21 cellular contexts compared by ENCODE assay signal in the genomic region with DNA sequence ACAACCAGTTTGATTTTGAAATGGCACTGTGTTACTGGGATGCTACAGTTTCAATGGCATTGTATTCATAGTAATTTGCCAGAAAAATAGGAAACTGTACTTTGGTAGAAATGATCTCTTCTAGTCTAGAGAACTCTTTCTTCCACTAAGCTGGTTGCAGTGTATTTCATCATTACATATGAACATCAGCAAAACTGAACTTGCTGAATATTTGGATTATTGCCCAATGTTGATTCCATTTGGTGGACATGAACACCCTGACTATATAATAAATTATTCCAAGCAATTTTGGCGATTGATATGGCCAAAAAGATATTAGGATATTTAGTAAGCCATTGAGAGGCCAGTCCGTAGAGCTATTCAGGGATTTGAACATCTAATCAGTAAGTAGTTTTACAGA.
DNase-seq lines count a peak whose midpoint lies in the region; ATAC-seq, FAIRE-seq and TF ChIP-seq lines count a peak whose summit lies in the region.
"Had no signal": no experiment of that assay in that cellular context is flagged by ENCODE, and none has a peak within 500 bp of the region (broad histone marks: within the 10 kb centered on the region; RNA-seq: fewer than 3 reads in every experiment).

No MANE protein-coding gene starts in this region.

- in situ Hi-C loops in K562 (cut with MboI): no loop called here

- no peak overlapping the region for H3K9ac ChIP-seq in K562 (ENCODE audit: insufficient read depth in 1 of 2, low read depth in 2 of 2, low read length in 2 of 2)

- no peaks in the 10 kb centered on the region for H3K4me1 ChIP-seq in K562 (replicated peaks in 1 of 2; ENCODE audit: control insufficient read depth in 2 of 2, insufficient read depth in 2 of 2, low read length in 2 of 2)
- H3K4me1 ChIP-seq: A549 had no signal

- H3K27ac ChIP-seq in K562 (ENCODE audit: extremely low read depth, low read depth, low read length): no peak overlapping the region
- H3K27ac ChIP-seq: A549 had no signal

- TF ChIP-seq RAD21 in K562 (CRISPR knock-in tag; conservative IDR thresholded peaks at IDR 0.05 in 1 of 2, IDR thresholded peaks at IDR 0.05 in 1 of 2): no peak

- DNase-seq in OCI-M1 (lab: John Stamatoyannopoulos, UW) (peak; percentile 44), K562 (ENCODE audit: extremely low read depth in 1 of 4, low spot score in 3 of 4) (no peak), fibroblast of the aortic adventitia (ENCODE audit: low read depth) (peak; percentile 75), HFFc6 (no peak), SK-N-DZ (ENCODE audit: low spot score) (no peak)
- DNase-seq in stimulated activated CD4-positive, alpha-beta T cell treated with anti-CD3 and anti-CD28 coated beads, Interleukin-4, amount 100 ng/mL, for 24 hours: no peak
- DNase-seq: 8988T; ACHN; C1 segment of cervical spinal cord; Calu3; CD4-positive, alpha-beta memory T cell; COR-L47; DMS53; DMS79 treated with DMSO at 0.1 percent for 48 hours; GF-D8; H9 had no signal

- no peak for FAIRE-seq in K562 (lab: Jason Lieb, UNC)
- FAIRE-seq: A549, GM12891, GM18507 had no signal

- H3K9me3 ChIP-seq in K562 (replicated peaks; ENCODE audit: control insufficient read depth, insufficient read depth, low read depth, low read length): no peaks in the 10 kb centered on the region
- H3K9me3 ChIP-seq: A549 had no signal

- TF ChIP-seq CTCF in K562 (IDR thresholded peaks at IDR 0.05 in 2 of 3, conservative IDR thresholded peaks at IDR 0.05 in 1 of 3; ENCODE audit: insufficient read depth in 2 of 3, low read depth in 1 of 3, low read length in 3 of 3) (no peak), fibroblast of the aortic adventitia (IDR thresholded peaks at IDR 0.05; ENCODE audit: insufficient read depth, low read length) (no peak), HFFc6 (IDR thresholded peaks at IDR 0.05) (no peak)

- no peaks in the 10 kb centered on the region for H3K79me2 ChIP-seq in K562 (ENCODE audit: control insufficient read depth, insufficient read depth, low read length)

- TF ChIP-seq POLR2A in K562 (conservative IDR thresholded peaks at IDR 0.05): no peak

- H3K27ac Mint-ChIP-seq in HFFc6: no peak overlapping the region
- H3K27ac Mint-ChIP-seq: CD4-positive, alpha-beta memory T cell; GM23338 had no signal

- no peaks in the 10 kb centered on the region for H3K27me3 ChIP-seq in K562 (ENCODE audit: control insufficient read depth in 2 of 2, insufficient read depth in 2 of 2, low read length in 2 of 2)

- TF ChIP-seq EP300 in K562 (IDR thresholded peaks at IDR 0.05; ENCODE audit: low read length): no peak

- H2AFZ ChIP-seq in K562 (ENCODE audit: low read depth, low read length): no peak overlapping the region
- H2AFZ ChIP-seq: GM23338 had no signal

- H3K4me2 ChIP-seq in K562 (ENCODE audit: insufficient read depth, low read length): no peak overlapping the region
- H3K4me2 ChIP-seq: A549, GM23338 had no signal

- BruUV-seq in K562 (replicated peaks; lab: Mats Ljungman, UMichigan): no TSS peak

- H3K9me1 ChIP-seq in K562 (ENCODE audit: control insufficient read depth, insufficient read depth, low read length): no peaks in the 10 kb centered on the region

- H3K36me3 ChIP-seq in K562 (ENCODE audit: control insufficient read depth, insufficient read depth, low read length): no peaks in the 10 kb centered on the region

- POLR2A ChIA-PET in K562 (lab: Yijun Ruan, JAX): no interaction called here

- no peaks in the 10 kb centered on the region for H4K20me1 ChIP-seq in K562 (replicated peaks; ENCODE audit: control insufficient read depth, insufficient read depth, low read length)

- intact Hi-C loops in K562 (cut with micrococcal nuclease): no loop called here

- 0% methylated on average over 2 of the region's 2 CpGs for WGBS in K562 (ENCODE audit: insufficient coverage, low coverage, missing lambda C conversion rate)

- no peaks in the 10 kb centered on the region for H3K27me3 Mint-ChIP-seq in HFFc6 (ENCODE audit: insufficient read depth)
- H3K27me3 Mint-ChIP-seq: CD4-positive, alpha-beta memory T cell had no signal

- no peak overlapping the region for H3K4me3 ChIP-seq in K562
- H3K4me3 ChIP-seq in fibroblast of the aortic adventitia (ENCODE audit: low read depth, low read length): no peak overlapping the region
- H3K4me3 ChIP-seq: A549, GM23338 had no signal

- H3K36me3 Mint-ChIP-seq in HFFc6 (ENCODE audit: low read depth): no peaks in the 10 kb centered on the region
- H3K36me3 Mint-ChIP-seq: CD4-positive, alpha-beta memory T cell had no signal

- no peaks in the 10 kb centered on the region for H3K4me1 Mint-ChIP-seq in HFFc6 (ENCODE audit: low read depth)
- H3K4me1 Mint-ChIP-seq: CD4-positive, alpha-beta memory T cell had no signal

- H3K9me3 Mint-ChIP-seq in HFFc6: peaks cover 9% of the 10 kb centered on the region; the same call in 1 of the 2 replicates

- CTCF ChIA-PET in K562 (lab: Yijun Ruan, JAX; ENCODE audit: low intra/inter-chr PET ratio): no interaction called here

- ATAC-seq in K562: no peak
- ATAC-seq: A549, HCT116 had no signal

- H3K4me3 Mint-ChIP-seq in HFFc6: no peak overlapping the region
- H3K4me3 Mint-ChIP-seq: CD4-positive, alpha-beta memory T cell; GM23338; H9 had no signal

TF ChIP-seq in K562, 482 proteins besides CTCF, POLR2A, EP300 and RAD21:
- no peak for TF ChIP-seq CEBPG (CRISPR knock-in tag; IDR thresholded peaks at IDR 0.05)
- TF ChIP-seq CEBPG (tag; conservative IDR thresholded peaks at IDR 0.05 in 1 of 2, IDR thresholded peaks at IDR 0.05 in 1 of 2): peak; percentile 56 to 77; a peak in 2 of 4 replicates
- 0 out of 2 replicates have a peak, but pooled peaks have one; percentile 14 for TF ChIP-seq ATF3 (IDR thresholded peaks at IDR 0.05)
- TF ChIP-seq ATF3 (CRISPR knock-in tag; conservative IDR thresholded peaks at IDR 0.05): no peak
- no peak for TF ChIP-seq NCOA1 (IDR thresholded peaks at IDR 0.05; ENCODE audit: low read depth)

Comparison
In these comparisons a context has a peak if more than half of its experiments do, and no peak if none do; other contexts are left out.
1. DNase-seq: peak in OCI-M1 (single experiment) and fibroblast of the aortic adventitia (single experiment); none in K562 (0 of 4), HFFc6 (single experiment), SK-N-DZ (single experiment) and stimulated activated CD4-positive, alpha-beta T cell treated with anti-CD3 and anti-CD28 coated beads, Interleukin-4, amount 100 ng/mL, for 24 hours (single experiment).